ENCODE assay signal across 9 cellular contexts in the genomic region with DNA sequence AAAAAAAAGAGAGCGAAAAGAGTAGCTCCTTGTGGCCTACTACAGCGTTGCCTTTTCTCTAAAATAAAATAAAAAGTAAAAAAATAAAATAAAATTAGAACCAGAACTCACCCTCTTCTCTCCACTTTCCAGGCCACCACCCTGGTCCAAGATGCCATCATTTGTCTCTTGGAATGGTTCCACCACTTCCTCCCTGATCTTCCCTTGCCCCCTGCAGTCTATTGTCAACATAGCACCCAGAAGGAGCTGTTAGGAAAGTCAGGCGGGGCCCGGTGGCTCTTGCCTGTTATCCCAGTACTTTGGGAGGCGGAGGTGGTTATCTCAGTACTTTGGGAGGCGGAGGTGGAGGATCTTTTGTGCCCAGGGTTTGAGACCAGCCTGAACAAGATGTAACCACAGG. TPM values are rescaled to one million over a fixed set of nuclear protein-coding genes. Genes with fewer than 3 reads are reported as not detected.
A peak's percentile ranks its signal among the peaks of the same experiment; 100 is the strongest.
DNase-seq lines count a peak whose midpoint lies in the region; ATAC-seq and TF ChIP-seq lines count a peak whose summit lies in the region.
"Had no signal": no experiment of that assay in that cellular context is flagged by ENCODE, and none has a peak within 500 bp of the region (broad histone marks: within the 10 kb centered on the region; RNA-seq: fewer than 3 reads in every experiment).

No MANE protein-coding gene starts in this region.

- no peaks in the 10 kb centered on the region for H3K36me3 Mint-ChIP-seq in activated CD4-positive, alpha-beta memory T cell treated with anti-CD3 and anti-CD28 coated beads, Interleukin-2, amount 10 ng/mL, durations not matched to agents 7 days and 5 days (ENCODE audit: low read depth)

- H3K27me3 Mint-ChIP-seq in activated CD4-positive, alpha-beta memory T cell treated with anti-CD3 and anti-CD28 coated beads, Interleukin-2, amount 10 ng/mL, durations not matched to agents 7 days and 5 days, result no peaks in the 10 kb centered on the region

- H3K4me1 Mint-ChIP-seq in activated CD4-positive, alpha-beta memory T cell treated with anti-CD3 and anti-CD28 coated beads, Interleukin-2, amount 10 ng/mL, durations not matched to agents 7 days and 5 days, result peaks cover 6% of the 10 kb centered on the region

- H3K9me3 ChIP-seq in suprapubic skin, result no peaks in the 10 kb centered on the region

- H3K79me1 ChIP-seq in mesendoderm (ENCODE audit: low read length), result no peaks in the 10 kb centered on the region

- H3K56ac ChIP-seq in mesendoderm (ENCODE audit: low read length), result no peak overlapping the region

- no peak overlapping the region for H2BK5ac ChIP-seq in mesendoderm (ENCODE audit: low read length)

- CTCF ChIA-PET in activated CD4-positive, alpha-beta memory T cell treated with anti-CD3 and anti-CD28 coated beads, Interleukin-2, amount 10 ng/mL, durations not matched to agents 7 days and 5 days (lab: Charles Lee), result interaction anchor here (0.8 to 2.0 kb wide), 7 partner anchors 9 to 43 kb away, joined by 3 to 12 read pairs (median 4); no protein-coding TSS in a partner anchor

- H3K4me2 ChIP-seq in mesendoderm (ENCODE audit: low read length), result no peak overlapping the region

- H3K18ac ChIP-seq in mesendoderm (ENCODE audit: low read length), result no peak overlapping the region

- H4K8ac ChIP-seq in mesendoderm (ENCODE audit: low read depth, low read length), result no peak overlapping the region

- H3K79me2 ChIP-seq in mesendoderm (ENCODE audit: control insufficient read depth, insufficient read depth, low read length), result no peaks in the 10 kb centered on the region

- H3K27ac ChIP-seq in mesendoderm (ENCODE audit: low read depth, low read length) (no peak overlapping the region), suprapubic skin (no peak overlapping the region)

- no peak overlapping the region for H3K23ac ChIP-seq in mesendoderm (ENCODE audit: low read length)

- H3K4me3 Mint-ChIP-seq in activated CD4-positive, alpha-beta memory T cell treated with anti-CD3 and anti-CD28 coated beads, Interleukin-2, amount 10 ng/mL, durations not matched to agents 7 days and 5 days, result no peak overlapping the region

- no peak for TF ChIP-seq POLR2A in suprapubic skin (IDR thresholded peaks at IDR 0.05)

- no peak overlapping the region for H2BK15ac ChIP-seq in mesendoderm (replicated peaks; ENCODE audit: low read depth)

- no peaks in the 10 kb centered on the region for H3K9me3 Mint-ChIP-seq in activated CD4-positive, alpha-beta memory T cell treated with anti-CD3 and anti-CD28 coated beads, Interleukin-2, amount 10 ng/mL, durations not matched to agents 7 days and 5 days

- no CpG with 5 or more reads among the region's 6 CpGs for WGBS in mesendoderm (ENCODE audit: extremely low coverage, insufficient coverage, low lambda C conversion rate)
- 58% methylated on average over 6 of the region's 6 CpGs for WGBS in suprapubic skin

- H3K27ac Mint-ChIP-seq in activated CD4-positive, alpha-beta memory T cell treated with anti-CD3 and anti-CD28 coated beads, Interleukin-2, amount 10 ng/mL, durations not matched to agents 7 days and 5 days, result no peak overlapping the region

- peak in 1 of 2 donors; percentile 22 for TF ChIP-seq CTCF in suprapubic skin (IDR thresholded peaks at IDR 0.05)

- no peak overlapping the region for H3K4ac ChIP-seq in mesendoderm (ENCODE audit: low read depth, low read length)

- H4K5ac ChIP-seq in mesendoderm (ENCODE audit: low read length), result no peak overlapping the region

- no peak overlapping the region for H2BK120ac ChIP-seq in mesendoderm (ENCODE audit: low read depth, low read length)

- H3K4me1 ChIP-seq in mesendoderm (ENCODE audit: control insufficient read depth, low read depth, low read length) (no peaks in the 10 kb centered on the region), suprapubic skin (no peaks in the 10 kb centered on the region)

- DNase-seq in stimulated activated CD4-positive, alpha-beta T cell treated with anti-CD3 and anti-CD28 coated beads, Interleukin-4, amount 100 ng/mL, for 24 hours, result peak; percentile 13
- DNase-seq in stimulated activated CD4-positive, alpha-beta T cell treated with anti-CD3 and anti-CD28 coated beads, Interleukin-1b, Interleukin-23, amount 100 ng/mL, for 48 hours, result no peak
- DNase-seq in M059J (ENCODE audit: low read depth) (peak; percentile 75), mesendoderm (peak; percentile 89), suprapubic skin (ENCODE audit: low spot score in 2 of 2) (no peak), amniotic stem cell (lab: John Stamatoyannopoulos, UW) (no peak)
- DNase-seq in activated CD4-positive, alpha-beta memory T cell treated with anti-CD3 and anti-CD28 coated beads, Interleukin-2, amount 10 ng/mL, durations not matched to agents 7 days and 5 days, result peak; percentile 23

- H3K9ac ChIP-seq in mesendoderm (ENCODE audit: low read length), result no peak overlapping the region

- H3K27me3 ChIP-seq in mesendoderm (ENCODE audit: insufficient read depth, low read length, poor library complexity) (no peaks in the 10 kb centered on the region), suprapubic skin (no peaks in the 10 kb centered on the region)

- no peak for ATAC-seq in GM21528 (IDR thresholded peaks at IDR 0.05; ENCODE audit: low FRiP score, unreplicated experiment)

- no peak overlapping the region for H2AK5ac ChIP-seq in mesendoderm (ENCODE audit: low read length)

- POLR2A ChIA-PET in activated CD4-positive, alpha-beta memory T cell treated with anti-CD3 and anti-CD28 coated beads, Interleukin-2, amount 10 ng/mL, durations not matched to agents 7 days and 5 days (lab: Charles Lee), result no interaction called here

- no peak for TF ChIP-seq EP300 in suprapubic skin (IDR thresholded peaks at IDR 0.05)

- H3K4me3 ChIP-seq in mesendoderm (ENCODE audit: low read length) (no peak overlapping the region), suprapubic skin (no peak overlapping the region)

- H3K36me3 ChIP-seq in mesendoderm (ENCODE audit: control insufficient read depth, insufficient read depth, low read length) (no peaks in the 10 kb centered on the region), suprapubic skin (no peaks in the 10 kb centered on the region)

RNA-seq across cellular contexts. Expression of a gene that starts 7.6 kb away (rescaled TPM):
- total RNA-seq in M059J (2014; rRNA removed; shearing (Covaris generic)), result 0.02 TPM in 1 of 2 replicates, not detected in the other
- under 1 TPM; 0.15 to 0.28 TPM for total RNA-seq in activated CD4-positive, alpha-beta memory T cell treated with anti-CD3 and anti-CD28 coated beads, Interleukin-2, amount 10 ng/mL, durations not matched to agents 7 days and 5 days
- polyA plus RNA-seq in mesendoderm (2013, experiment 1 of 2), result 0.11 TPM
- polyA plus RNA-seq in mesendoderm (2013, experiment 2 of 2), result 0.10 TPM
- 1 to 10 TPM in 1 of 4 donors, under 1 TPM in 3; 0.16 to 1.0 (median 0.62) TPM for total RNA-seq in suprapubic skin
- total RNA-seq: dermis microvascular lymphatic vessel endothelial cell had no signal

RNA-seq across cellular contexts. Expression of a gene that starts 18.4 kb away (rescaled TPM):
- total RNA-seq in M059J (2014; rRNA removed; shearing (Covaris generic)), result 67.1 and 70.0 TPM in 2 replicates
- total RNA-seq in activated CD4-positive, alpha-beta memory T cell treated with anti-CD3 and anti-CD28 coated beads, Interleukin-2, amount 10 ng/mL, durations not matched to agents 7 days and 5 days, result 10 to 100 TPM; 34.2 to 35.5 TPM
- polyA plus RNA-seq in mesendoderm (2013, experiment 1 of 2), result 47.4 TPM
- polyA plus RNA-seq in mesendoderm (2013, experiment 2 of 2), result 43.1 TPM
- 10 to 100 TPM; 22.2 to 37.3 (median 26.2) TPM for total RNA-seq in suprapubic skin

RNA-seq across cellular contexts. Expression of a gene that starts 31.0 kb away (rescaled TPM):
- total RNA-seq in M059J (2014; rRNA removed; shearing (Covaris generic)), result 17.7 and 20.0 TPM in 2 replicates
- total RNA-seq in activated CD4-positive, alpha-beta memory T cell treated with anti-CD3 and anti-CD28 coated beads, Interleukin-2, amount 10 ng/mL, durations not matched to agents 7 days and 5 days, result 10 to 100 TPM; 30.0 to 31.6 TPM
- 19.2 TPM for polyA plus RNA-seq in mesendoderm (2013, experiment 1 of 2)
- 19.6 TPM for polyA plus RNA-seq in mesendoderm (2013, experiment 2 of 2)
- 10 to 100 TPM; 28.4 to 47.9 (median 39.4) TPM for total RNA-seq in suprapubic skin

RNA-seq across cellular contexts. Expression of a gene that starts 56.6 kb away (rescaled TPM):
- 0.25 and 0.94 TPM in 2 replicates for total RNA-seq in M059J (2014; rRNA removed; shearing (Covaris generic))
- under 1 TPM; 0.18 to 0.23 TPM for total RNA-seq in activated CD4-positive, alpha-beta memory T cell treated with anti-CD3 and anti-CD28 coated beads, Interleukin-2, amount 10 ng/mL, durations not matched to agents 7 days and 5 days
- polyA plus RNA-seq in mesendoderm (2013, experiment 1 of 2), result 2.5 TPM
- polyA plus RNA-seq in mesendoderm (2013, experiment 2 of 2), result 2.5 TPM
- 1 to 10 TPM; 1.6 to 4.6 (median 3.7) TPM for total RNA-seq in suprapubic skin

Comparison
In these comparisons a context has a peak if more than half of its experiments do, and no peak if none do; other contexts are left out.
1. DNase-seq: peak in stimulated activated CD4-positive, alpha-beta T cell treated with anti-CD3 and anti-CD28 coated beads, Interleukin-4, amount 100 ng/mL, for 24 hours (single experiment), M059J (single experiment), activated CD4-positive, alpha-beta memory T cell treated with anti-CD3 and anti-CD28 coated beads, Interleukin-2, amount 10 ng/mL, durations not matched to agents 7 days and 5 days (single experiment) and mesendoderm (single experiment); none in stimulated activated CD4-positive, alpha-beta T cell treated with anti-CD3 and anti-CD28 coated beads, Interleukin-1b, Interleukin-23, amount 100 ng/mL, for 48 hours (single experiment), suprapubic skin (0 of 2) and amniotic stem cell (single experiment).